In genomic region chr18:44556296-44556695, GRCh38 we compare ENCODE assay signal across 21 cellular contexts.
DNase-seq lines count a peak whose midpoint lies in the region; ATAC-seq and TF ChIP-seq lines count a peak whose summit lies in the region.
"Had no signal": no experiment of that assay in that cellular context is flagged by ENCODE, and none has a peak within 500 bp of the region (broad histone marks: within the 10 kb centered on the region; RNA-seq: fewer than 3 reads in every experiment).

No MANE protein-coding gene starts in this region.

- DNase-seq in GM12865 (ENCODE audit: low read depth): peak; percentile 29
- DNase-seq in left kidney (ENCODE audit: low read depth, low spot score): peak; percentile 17
- DNase-seq in retina: no peak
- DNase-seq in activated CD4-positive, CD25-positive, alpha-beta regulatory T cell treated with anti-CD3 and anti-CD28 coated beads, Interleukin-2, amount 50 U/mL, for 72 hours: no peak
- DNase-seq in MM.1S: no peak
- DNase-seq in stimulated activated CD4-positive, alpha-beta T cell treated with anti-CD3 and anti-CD28 coated beads, Interleukin-1b, Interleukin-23, amount 100 ng/mL, for 48 hours: no peak
- DNase-seq: activated CD4-positive, alpha-beta T cell treated with anti-CD3 and anti-CD28 coated beads, Interleukin-2, amount 50 U/mL, for 48 hours; activated T-cell treated with anti-CD3 and anti-CD28 coated beads, Interleukin-2, amount 50 U/mL, for 1 hour; brain microvascular endothelial cell; CD4-positive, alpha-beta memory T cell; DMS53; KG1; left lung; NCI-H1417; NK-92 treated with Interleukin-12 subunit alpha and Interleukin-12 subunit beta, amount 100 ng/mL, for 24 hours; sigmoid colon had no signal

- no peaks in the 10 kb centered on the region for H4K20me1 ChIP-seq in MM.1S (ENCODE audit: insufficient read depth, low read length)

- TF ChIP-seq CTCF in GM12865 (IDR thresholded peaks at IDR 0.05; ENCODE audit: insufficient read depth, low read depth, low read length, missing control alignments) (no peak), MM.1S (IDR thresholded peaks at IDR 0.05; ENCODE audit: low read length) (no peak)

- no peaks in the 10 kb centered on the region for H3K4me1 ChIP-seq in MM.1S (ENCODE audit: low read length)
- H3K4me1 ChIP-seq: left lung had no signal

- H3K4me2 ChIP-seq in MM.1S (ENCODE audit: low read depth, low read length): no peak overlapping the region

- H2AFZ ChIP-seq in MM.1S (ENCODE audit: low read length): no peak overlapping the region

- ATAC-seq in GM21381 (IDR thresholded peaks at IDR 0.05; ENCODE audit: unreplicated experiment) (peak; percentile 46), HG03342 (IDR thresholded peaks at IDR 0.05; ENCODE audit: unreplicated experiment) (peak; percentile 53)
- ATAC-seq: activated naive CD4-positive, alpha-beta T cell treated with anti-CD3 and anti-CD28 coated beads, Interleukin-2, amount 50 U/mL, for 72 hours; left lung had no signal

- no peaks in the 10 kb centered on the region for H3K9me2 ChIP-seq in MM.1S (replicated peaks; ENCODE audit: insufficient read depth, low read length)

- no peaks in the 10 kb centered on the region for H3K27me3 ChIP-seq in MM.1S (replicated peaks; ENCODE audit: insufficient read depth, low read length)
- H3K27me3 ChIP-seq: brain microvascular endothelial cell, left lung, sigmoid colon had no signal

- no peak overlapping the region for H3K9ac ChIP-seq in MM.1S (ENCODE audit: low read length)

- H3K27ac ChIP-seq in MM.1S (ENCODE audit: low read length): no peak overlapping the region
- H3K27ac ChIP-seq: brain microvascular endothelial cell, epithelial cell of prostate, HL-60, left lung, sigmoid colon had no signal

- H3F3A ChIP-seq in MM.1S (ENCODE audit: insufficient read depth, low read length): no peaks in the 10 kb centered on the region

- no peaks in the 10 kb centered on the region for H3K36me3 ChIP-seq in MM.1S (replicated peaks; ENCODE audit: insufficient read depth, low read length)
- H3K36me3 ChIP-seq: brain microvascular endothelial cell, left lung, sigmoid colon had no signal

- no peaks in the 10 kb centered on the region for H3K79me2 ChIP-seq in MM.1S (ENCODE audit: low read length)

- H3K4me3 ChIP-seq in GM12865 (ENCODE audit: low read depth, low read length): no peak overlapping the region
- H3K4me3 ChIP-seq in MM.1S (ENCODE audit: low read length): no peak overlapping the region
- H3K4me3 ChIP-seq: left lung, sigmoid colon had no signal

- H3K9me3 ChIP-seq in MM.1S (replicated peaks; ENCODE audit: insufficient read depth, low read length): no peaks in the 10 kb centered on the region
- H3K9me3 ChIP-seq: left lung, sigmoid colon had no signal

Comparison
In these comparisons a context has a peak if more than half of its experiments do, and no peak if none do; other contexts are left out.
1. DNase-seq: peak in GM12865 (single experiment) and left kidney (single experiment); none in retina (single experiment), activated CD4-positive, CD25-positive, alpha-beta regulatory T cell treated with anti-CD3 and anti-CD28 coated beads, Interleukin-2, amount 50 U/mL, for 72 hours (single experiment), MM.1S (single experiment) and stimulated activated CD4-positive, alpha-beta T cell treated with anti-CD3 and anti-CD28 coated beads, Interleukin-1b, Interleukin-23, amount 100 ng/mL, for 48 hours (single experiment).